18 cellular contexts compared by ENCODE assay signal in the genomic region with DNA sequence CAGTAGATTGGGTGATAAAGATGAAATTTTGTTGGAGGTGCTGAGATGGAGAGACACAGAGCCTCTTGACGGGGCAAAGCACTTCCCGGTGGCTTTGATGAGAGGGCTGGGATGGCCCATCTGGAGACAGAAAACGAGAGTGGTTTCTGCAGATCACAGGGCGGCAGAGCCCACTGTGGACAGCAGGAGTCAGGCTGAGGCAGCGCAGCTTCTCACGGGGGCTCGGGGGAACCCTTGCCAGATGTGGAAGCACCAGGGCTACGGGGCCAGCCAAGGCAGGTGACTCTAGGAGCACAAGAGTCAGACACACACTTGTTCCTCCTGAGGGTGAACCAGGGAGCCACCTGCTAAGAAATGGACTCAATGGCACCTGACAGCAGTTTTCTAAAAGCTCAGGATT.
"Had no signal": no experiment of that assay in that cellular context is flagged by ENCODE, and none has a peak within 500 bp of the region (broad histone marks: within the 10 kb centered on the region; RNA-seq: fewer than 3 reads in every experiment).

No MANE protein-coding gene starts in this region.

- H3K9me3 Mint-ChIP-seq: activated CD8-positive, alpha-beta T cell treated with anti-CD3 and anti-CD28 coated beads for 36 hours; activated T-helper 2 cell treated with anti-CD3 and anti-CD28 coated beads, Interferon-gamma antibody, Interleukin-2, Interleukin-4, amounts not matched to agents 10 μg/mL and 5 μg/mL and 100 μg/mL, durations not matched to agents 14 hours and 24 hours and 36 hours; nephron; T-helper 1 cell treated with Interleukin-12 subunit alpha and Interleukin-12 subunit beta and Interleukin-4 antibody, amounts not matched to agents 30 μg/mL and 1 μg/mL, for 36 hours had no signal

- H3K36me3 Mint-ChIP-seq: activated naive CD4-positive, alpha-beta T cell treated with anti-CD3 and anti-CD28 coated beads, Interleukin-2, amount 10 ng/mL, durations not matched to agents 7 days and 5 days had no signal

- H3K4me3 ChIP-seq: cardiac muscle cell, colonic mucosa had no signal

- H3K27me3 Mint-ChIP-seq: activated CD4-positive, alpha-beta T cell treated with anti-CD3 and anti-CD28 coated beads for 36 hours; activated CD8-positive, alpha-beta T cell treated with anti-CD3 and anti-CD28 coated beads for 36 hours had no signal

- H3K27me3 ChIP-seq: colonic mucosa had no signal

- H3K27ac ChIP-seq: cardiac muscle cell, colonic mucosa, WERI-Rb-1 had no signal

- H3K9me3 ChIP-seq: colonic mucosa had no signal

- H3K27ac Mint-ChIP-seq: activated CD4-positive, alpha-beta T cell treated with anti-CD3 and anti-CD28 coated beads for 36 hours; activated CD8-positive, alpha-beta T cell treated with anti-CD3 and anti-CD28 coated beads for 36 hours; activated naive CD4-positive, alpha-beta T cell treated with anti-CD3 and anti-CD28 coated beads, Interleukin-2, amount 10 ng/mL, durations not matched to agents 7 days and 5 days; activated T-helper 2 cell treated with anti-CD3 and anti-CD28 coated beads, Interferon-gamma antibody, Interleukin-2, Interleukin-4, amounts not matched to agents 10 μg/mL and 5 μg/mL and 100 μg/mL, durations not matched to agents 14 hours and 24 hours and 36 hours; nephron; T-helper 1 cell treated with Interleukin-12 subunit alpha and Interleukin-12 subunit beta and Interleukin-4 antibody, amounts not matched to agents 30 μg/mL and 1 μg/mL, for 36 hours had no signal

- ATAC-seq: activated CD4-positive, alpha-beta T cell treated with anti-CD3 and anti-CD28 coated beads for 36 hours; activated CD8-positive, alpha-beta T cell treated with anti-CD3 and anti-CD28 coated beads for 36 hours had no signal

- H3K4me1 Mint-ChIP-seq: activated CD4-positive, alpha-beta T cell treated with anti-CD3 and anti-CD28 coated beads for 36 hours; activated naive CD4-positive, alpha-beta T cell treated with anti-CD3 and anti-CD28 coated beads, Interleukin-2, amount 10 ng/mL, durations not matched to agents 7 days and 5 days; nephron had no signal

- H3K4me3 Mint-ChIP-seq: activated CD4-positive, alpha-beta T cell treated with anti-CD3 and anti-CD28 coated beads for 36 hours; activated CD8-positive, alpha-beta T cell treated with anti-CD3 and anti-CD28 coated beads for 36 hours; activated naive CD4-positive, alpha-beta T cell treated with anti-CD3 and anti-CD28 coated beads, Interleukin-2, amount 10 ng/mL, durations not matched to agents 7 days and 5 days; nephron; T-helper 1 cell treated with Interleukin-12 subunit alpha and Interleukin-12 subunit beta and Interleukin-4 antibody, amounts not matched to agents 30 μg/mL and 1 μg/mL, for 36 hours had no signal

- H3K36me3 ChIP-seq: cardiac muscle cell, colonic mucosa, WERI-Rb-1 had no signal

- H3K4me1 ChIP-seq: colonic mucosa had no signal

- DNase-seq: activated CD4-positive, alpha-beta T cell treated with anti-CD3 and anti-CD28 coated beads for 36 hours; activated CD8-positive, alpha-beta T cell treated with anti-CD3 and anti-CD28 coated beads for 36 hours; activated naive CD4-positive, alpha-beta T cell treated with anti-CD3 and anti-CD28 coated beads, Interleukin-2, amount 10 ng/mL, durations not matched to agents 7 days and 5 days; colonic mucosa; effector memory CD4-positive, alpha-beta T cell; foreskin fibroblast; glutamatergic neuron; hypothalamus; stimulated activated CD4-positive, alpha-beta T cell treated with anti-CD3 and anti-CD28 coated beads, Interleukin-15, amount 100 ng/mL, for 24 hours; stimulated activated CD4-positive, alpha-beta T cell treated with anti-CD3 and anti-CD28 coated beads, Interleukin-4, amount 100 ng/mL, for 24 hours; stimulated activated naive CD4-positive, alpha-beta T cell; substantia nigra; trophoblast cell; WERI-Rb-1 had no signal
